Comparison of ENCODE assay signal across 8 cellular contexts in the genomic region with DNA sequence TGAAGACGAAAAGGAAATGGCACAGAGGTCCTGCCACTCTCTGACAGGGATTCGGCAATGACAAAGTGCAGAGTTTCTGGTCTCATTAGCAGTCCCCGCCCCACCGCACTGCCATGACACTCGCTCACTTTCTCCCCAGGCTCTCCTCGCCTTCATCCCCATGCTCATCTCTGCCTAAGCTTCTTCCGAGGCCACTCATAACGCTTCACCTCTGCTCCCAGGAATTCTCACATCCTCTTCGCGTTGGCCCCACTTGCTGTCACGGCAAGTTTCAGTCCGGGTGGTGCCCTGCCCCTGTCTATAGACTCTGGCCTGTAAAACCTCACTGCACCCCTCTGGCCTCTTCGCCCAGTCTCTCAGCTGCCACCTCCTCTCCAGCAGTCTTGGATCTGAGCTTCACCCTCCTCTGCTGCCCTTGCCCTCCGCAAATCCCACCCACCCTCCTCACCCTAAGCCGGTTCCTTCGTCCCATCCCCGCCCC. TPM values are rescaled to one million over a fixed set of nuclear protein-coding genes. Genes with fewer than 3 reads are reported as not detected.
DNase-seq lines count a peak whose midpoint lies in the region; ATAC-seq and TF ChIP-seq lines count a peak whose summit lies in the region.

No MANE protein-coding gene starts in this region.

- no peaks in the 10 kb centered on the region for H3K9me3 ChIP-seq in CD4-positive, alpha-beta T cell (ENCODE audit: control insufficient read depth, low read length)
- H3K9me3 ChIP-seq in WERI-Rb-1 (ENCODE audit: severe bottlenecking): no peaks in the 10 kb centered on the region
- no peaks in the 10 kb centered on the region for H3K9me3 ChIP-seq in liver (ENCODE audit: control insufficient read depth in 4 of 4, low read length in 3 of 4)

- peak overlapping the region; percentile 66 for H3K4me3 ChIP-seq in WERI-Rb-1 (ENCODE audit: low read depth, low read length)
- H3K4me3 ChIP-seq in liver (ENCODE audit: low read depth in 1 of 3, low read length in 3 of 3): peak overlapping the region; percentile 80 to 95 (median 90)

- no peak for TF ChIP-seq CTCF in CD4-positive, alpha-beta T cell (IDR thresholded peaks at IDR 0.05)
- TF ChIP-seq CTCF in WERI-Rb-1 (IDR thresholded peaks at IDR 0.05; ENCODE audit: low read depth, low read length): no peak
- no peak for TF ChIP-seq CTCF in chondrocyte (IDR thresholded peaks at IDR 0.05)
- no peak for TF ChIP-seq CTCF in liver (IDR thresholded peaks at IDR 0.05; ENCODE audit: low read depth, low read length, missing input control)

- CTCF ChIA-PET in CD4-positive, alpha-beta T cell (lab: Charles Lee): interaction anchor here (0.7 to 0.8 kb wide), 2 partner anchors 13 to 14 kb away, joined by 3 read pairs; no protein-coding TSS in a partner anchor

- H3K36me3 Mint-ChIP-seq in CD4-positive, alpha-beta T cell (ENCODE audit: low read depth): peaks cover 6% of the 10 kb centered on the region
- H3K36me3 Mint-ChIP-seq in chondrocyte (ENCODE audit: low read depth): no peaks in the 10 kb centered on the region

- H3K9me3 Mint-ChIP-seq in CD4-positive, alpha-beta T cell: no peaks in the 10 kb centered on the region
- no peaks in the 10 kb centered on the region for H3K9me3 Mint-ChIP-seq in chondrocyte (ENCODE audit: low read depth)

- no peaks in the 10 kb centered on the region for H3K27me3 ChIP-seq in CD4-positive, alpha-beta T cell (ENCODE audit: control insufficient read depth, insufficient read depth, low read length)
- H3K27me3 ChIP-seq in WERI-Rb-1 (ENCODE audit: insufficient read depth, low read depth, severe bottlenecking) (no peaks in the 10 kb centered on the region), liver (ENCODE audit: control insufficient read depth in 4 of 4, insufficient read depth in 4 of 4, low read length in 3 of 4) (no peaks in the 10 kb centered on the region)

- POLR2A ChIA-PET in CD4-positive, alpha-beta T cell (lab: Charles Lee): interaction anchor here (0.8 to 2.8 kb wide), 6 partner anchors 12 to 55 kb away, joined by 3 to 38 read pairs (median 4); a partner anchor contains a TSS

- no peak for ATAC-seq in CD4-positive, alpha-beta T cell (ENCODE audit: poor library complexity)
- peak; percentile 17 for ATAC-seq in HG02759 (IDR thresholded peaks at IDR 0.05; ENCODE audit: unreplicated experiment)
- no peak for ATAC-seq in HG02610 (IDR thresholded peaks at IDR 0.05; ENCODE audit: unreplicated experiment)

- H3K4me1 Mint-ChIP-seq in CD4-positive, alpha-beta T cell (ENCODE audit: low read depth): peaks cover 36% of the 10 kb centered on the region
- H3K4me1 Mint-ChIP-seq in chondrocyte (ENCODE audit: low read depth): peaks cover 26% of the 10 kb centered on the region

- peak overlapping the region; percentile 98 for H3K4me3 Mint-ChIP-seq in CD4-positive, alpha-beta T cell
- peak overlapping the region; percentile 97 for H3K4me3 Mint-ChIP-seq in chondrocyte (ENCODE audit: unreplicated experiment)

- H3K4me1 ChIP-seq in liver (ENCODE audit: control insufficient read depth in 4 of 4, insufficient read depth in 4 of 4, low read length in 3 of 4): peaks cover 0 to 19% (median 11%) of the 10 kb centered on the region in 4 donors

- peak overlapping the region; percentile 84 for H3K27ac Mint-ChIP-seq in CD4-positive, alpha-beta T cell
- peak overlapping the region; percentile 96 for H3K27ac Mint-ChIP-seq in chondrocyte (ENCODE audit: unreplicated experiment)

- no peaks in the 10 kb centered on the region for H3K27me3 Mint-ChIP-seq in CD4-positive, alpha-beta T cell
- H3K27me3 Mint-ChIP-seq in chondrocyte (ENCODE audit: low read depth): no peaks in the 10 kb centered on the region

- H3K36me3 ChIP-seq in WERI-Rb-1 (no peaks in the 10 kb centered on the region), liver (ENCODE audit: control insufficient read depth in 4 of 4, insufficient read depth in 3 of 4, low read depth in 1 of 4, low read length in 3 of 4) (no peaks in the 10 kb centered on the region)

- peak overlapping the region; percentile 65 for H3K27ac ChIP-seq in CD4-positive, alpha-beta T cell (ENCODE audit: low read depth, low read length)
- H3K27ac ChIP-seq in WERI-Rb-1: peak overlapping the region; percentile 72
- H3K27ac ChIP-seq in liver (ENCODE audit: low read depth in 1 of 2, low read length in 2 of 2): peak overlapping the region; percentile 61 to 73

- intact Hi-C loops in CD4-positive, alpha-beta T cell (cut with DNase I, micrococcal nuclease): loop anchor here (1.0 kb wide), 3 partner anchors 14 to 24 kb away; no protein-coding TSS in a partner anchor

- DNase-seq in CD4-positive, alpha-beta T cell: peak in 8 of 10 experiments; percentile 19 to 47 (median 26)
- peak; percentile 18 for DNase-seq in WERI-Rb-1
- DNase-seq in chondrocyte (ENCODE audit: low spot score): no peak
- DNase-seq in stimulated activated CD8-positive, alpha-beta memory T cell treated with anti-CD3 and anti-CD28 coated beads, Interleukin-2, amount 100 ng/mL, for 48 hours (ENCODE audit: low read depth in 2 of 2): peak; percentile 26 to 43
- DNase-seq in NCI-H2081 treated with DMSO at 0.1 percent for 48 hours (lab: John Stamatoyannopoulos, UW): no peak

- TF ChIP-seq RAD21 in liver (IDR thresholded peaks at IDR 0.05): no peak

- WGBS in liver: 1% methylated on average over 17 of the region's 17 CpGs

- H3K9ac ChIP-seq in liver (ENCODE audit: low read depth in 1 of 2, low read length in 2 of 2): peak overlapping the region; percentile 42 to 51

TF ChIP-seq in liver, 16 proteins besides CTCF, POLR2A, EP300 and RAD21 (continues in another document):
- TF ChIP-seq HNF4G (IDR thresholded peaks at IDR 0.05) (no peak), RXRA (IDR thresholded peaks at IDR 0.05) (no peak), EGR1 (IDR thresholded peaks at IDR 0.05; ENCODE audit: low read depth in 2 of 2) (no peak), JUND (IDR thresholded peaks at IDR 0.05) (no peak), GABPA (IDR thresholded peaks at IDR 0.05 in 1 of 2, conservative IDR thresholded peaks at IDR 0.05 in 1 of 2) (no peak), TAF1 (conservative IDR thresholded peaks at IDR 0.05) (no peak), HNF4A (conservative IDR thresholded peaks at IDR 0.05) (no peak), FOXA1 (IDR thresholded peaks at IDR 0.05) (no peak), NR2F2 (IDR thresholded peaks at IDR 0.05) (no peak), FOXA2 (IDR thresholded peaks at IDR 0.05) (no peak)
- TF ChIP-seq, protein P1, sequence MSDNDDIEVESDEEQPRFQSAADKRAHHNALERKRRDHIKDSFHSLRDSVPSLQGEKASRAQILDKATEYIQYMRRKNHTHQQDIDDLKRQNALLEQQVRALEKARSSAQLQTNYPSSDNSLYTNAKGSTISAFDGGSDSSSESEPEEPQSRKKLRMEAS (IDR thresholded peaks at IDR 0.05): no peak
- TF ChIP-seq, protein P2, sequence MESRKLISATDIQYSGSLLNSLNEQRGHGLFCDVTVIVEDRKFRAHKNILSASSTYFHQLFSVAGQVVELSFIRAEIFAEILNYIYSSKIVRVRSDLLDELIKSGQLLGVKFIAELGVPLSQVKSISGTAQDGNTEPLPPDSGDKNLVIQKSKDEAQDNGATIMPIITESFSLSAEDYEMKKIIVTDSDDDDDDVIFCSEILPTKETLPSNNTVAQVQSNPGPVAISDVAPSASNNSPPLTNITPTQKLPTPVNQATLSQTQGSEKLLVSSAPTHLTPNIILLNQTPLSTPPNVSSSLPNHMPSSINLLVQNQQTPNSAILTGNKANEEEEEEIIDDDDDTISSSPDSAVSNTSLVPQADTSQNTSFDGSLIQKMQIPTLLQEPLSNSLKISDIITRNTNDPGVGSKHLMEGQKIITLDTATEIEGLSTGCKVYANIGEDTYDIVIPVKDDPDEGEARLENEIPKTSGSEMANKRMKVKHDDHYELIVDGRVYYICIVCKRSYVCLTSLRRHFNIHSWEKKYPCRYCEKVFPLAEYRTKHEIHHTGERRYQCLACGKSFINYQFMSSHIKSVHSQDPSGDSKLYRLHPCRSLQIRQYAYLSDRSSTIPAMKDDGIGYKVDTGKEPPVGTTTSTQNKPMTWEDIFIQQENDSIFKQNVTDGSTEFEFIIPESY (IDR thresholded peaks at IDR 0.05): no peak
- TF ChIP-seq, protein P3, sequence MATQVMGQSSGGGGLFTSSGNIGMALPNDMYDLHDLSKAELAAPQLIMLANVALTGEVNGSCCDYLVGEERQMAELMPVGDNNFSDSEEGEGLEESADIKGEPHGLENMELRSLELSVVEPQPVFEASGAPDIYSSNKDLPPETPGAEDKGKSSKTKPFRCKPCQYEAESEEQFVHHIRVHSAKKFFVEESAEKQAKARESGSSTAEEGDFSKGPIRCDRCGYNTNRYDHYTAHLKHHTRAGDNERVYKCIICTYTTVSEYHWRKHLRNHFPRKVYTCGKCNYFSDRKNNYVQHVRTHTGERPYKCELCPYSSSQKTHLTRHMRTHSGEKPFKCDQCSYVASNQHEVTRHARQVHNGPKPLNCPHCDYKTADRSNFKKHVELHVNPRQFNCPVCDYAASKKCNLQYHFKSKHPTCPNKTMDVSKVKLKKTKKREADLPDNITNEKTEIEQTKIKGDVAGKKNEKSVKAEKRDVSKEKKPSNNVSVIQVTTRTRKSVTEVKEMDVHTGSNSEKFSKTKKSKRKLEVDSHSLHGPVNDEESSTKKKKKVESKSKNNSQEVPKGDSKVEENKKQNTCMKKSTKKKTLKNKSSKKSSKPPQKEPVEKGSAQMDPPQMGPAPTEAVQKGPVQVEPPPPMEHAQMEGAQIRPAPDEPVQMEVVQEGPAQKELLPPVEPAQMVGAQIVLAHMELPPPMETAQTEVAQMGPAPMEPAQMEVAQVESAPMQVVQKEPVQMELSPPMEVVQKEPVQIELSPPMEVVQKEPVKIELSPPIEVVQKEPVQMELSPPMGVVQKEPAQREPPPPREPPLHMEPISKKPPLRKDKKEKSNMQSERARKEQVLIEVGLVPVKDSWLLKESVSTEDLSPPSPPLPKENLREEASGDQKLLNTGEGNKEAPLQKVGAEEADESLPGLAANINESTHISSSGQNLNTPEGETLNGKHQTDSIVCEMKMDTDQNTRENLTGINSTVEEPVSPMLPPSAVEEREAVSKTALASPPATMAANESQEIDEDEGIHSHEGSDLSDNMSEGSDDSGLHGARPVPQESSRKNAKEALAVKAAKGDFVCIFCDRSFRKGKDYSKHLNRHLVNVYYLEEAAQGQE (IDR thresholded peaks at IDR 0.05): no peak
- TF ChIP-seq, protein P4, sequence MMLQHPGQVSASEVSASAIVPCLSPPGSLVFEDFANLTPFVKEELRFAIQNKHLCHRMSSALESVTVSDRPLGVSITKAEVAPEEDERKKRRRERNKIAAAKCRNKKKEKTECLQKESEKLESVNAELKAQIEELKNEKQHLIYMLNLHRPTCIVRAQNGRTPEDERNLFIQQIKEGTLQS (IDR thresholded peaks at IDR 0.05): no peak

RNA-seq across cellular contexts. Expression of a gene that starts 0.7 kb away (rescaled TPM):
- 10 to 100 TPM; 35.3 to 38.9 TPM for total RNA-seq in CD4-positive, alpha-beta T cell
- total RNA-seq in chondrocyte: 27.2 to 32.3 TPM (median 31.2 TPM) in 3 replicates
- 1 to 10 TPM; 5.0 to 7.0 TPM for total RNA-seq in liver
- polyA plus RNA-seq in liver: 1 to 10 TPM; 4.1 to 4.5 TPM

RNA-seq across cellular contexts. Expression of a gene that starts 13.6 kb away (rescaled TPM):
- total RNA-seq in CD4-positive, alpha-beta T cell: 10 to 100 TPM; 75.8 to 78.2 TPM
- total RNA-seq in chondrocyte (73.6 to 83.3 TPM (median 74.2 TPM) in 3 replicates), liver (10 to 100 TPM; 19.4 to 22.7 TPM)
- polyA plus RNA-seq in liver: 10 to 100 TPM; 11.5 to 12.5 TPM

RNA-seq across cellular contexts. Expression of a gene that starts 55.0 kb away (rescaled TPM):
- 10 to 100 TPM; 31.5 to 37.6 TPM for total RNA-seq in CD4-positive, alpha-beta T cell
- total RNA-seq in chondrocyte (41.7 to 59.9 TPM (median 49.8 TPM) in 3 replicates), liver (10 to 100 TPM; 32.6 to 67.2 TPM)
- polyA plus RNA-seq in liver: 1 to 10 TPM; 6.2 to 6.8 TPM

Comparison
In these comparisons a context has a peak if more than half of its experiments do, and no peak if none do; other contexts are left out.
1. DNase-seq: peak in CD4-positive, alpha-beta T cell (8 of 10), WERI-Rb-1 (single experiment) and stimulated activated CD8-positive, alpha-beta memory T cell treated with anti-CD3 and anti-CD28 coated beads, Interleukin-2, amount 100 ng/mL, for 48 hours (2 of 2); none in chondrocyte (single experiment) and NCI-H2081 treated with DMSO at 0.1 percent for 48 hours (single experiment).
2. Peak in every context shown above with its lines, with median percentiles within 50 percentile points of each other: H3K27ac ChIP-seq.